ENCODE assay signal across 8 cellular contexts in genomic region chr22:28741758-28742561, GRCh38. TPM values are rescaled to one million over a fixed set of nuclear protein-coding genes. Genes with fewer than 3 reads are reported as not detected.
A peak's percentile ranks its signal among the peaks of the same experiment; 100 is the strongest.
DNase-seq lines count a peak whose midpoint lies in the region; ATAC-seq, FAIRE-seq and TF ChIP-seq lines count a peak whose summit lies in the region.

CHEK2 (minus strand) TSS chr22:28741820; CDS start chr22:28734721, 7,099 bp downstream.
A gene with protein sequence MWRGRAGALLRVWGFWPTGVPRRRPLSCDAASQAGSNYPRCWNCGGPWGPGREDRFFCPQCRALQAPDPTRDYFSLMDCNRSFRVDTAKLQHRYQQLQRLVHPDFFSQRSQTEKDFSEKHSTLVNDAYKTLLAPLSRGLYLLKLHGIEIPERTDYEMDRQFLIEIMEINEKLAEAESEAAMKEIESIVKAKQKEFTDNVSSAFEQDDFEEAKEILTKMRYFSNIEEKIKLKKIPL (plus strand): TSS chr22:28742039. CDS start chr22:28742096, 57 bp downstream.

- H3K23me2 ChIP-seq in H1 (ENCODE audit: low read depth, low read length), result peaks cover 4% of the 10 kb centered on the region; the same call in 1 of the 2 replicates

- peak within 1 kb of the TSS; percentile 71; the same call in 1 of the 2 replicates for H3K18ac ChIP-seq in H1 (ENCODE audit: extremely low read depth, low read length)

- peak; percentile 85 for FAIRE-seq in H1 (lab: Jason Lieb, UNC)

- peak within 1 kb of the TSS; percentile 61 for H3K27ac ChIP-seq in H1 (ENCODE audit: low read depth, low read length)

- peaks cover 0 to 9% of the 10 kb centered on the region in 2 experiments for H4K20me1 ChIP-seq in H1 (replicated peaks in 1 of 2; ENCODE audit: control insufficient read depth in 1 of 2, insufficient read depth in 2 of 2, low read length in 2 of 2)

- peaks cover 50% of the 10 kb centered on the region for H3K4me1 Mint-ChIP-seq in activated CD8-positive, alpha-beta memory T cell treated with anti-CD3 and anti-CD28 coated beads, Interleukin-2, amount 10 ng/mL, durations not matched to agents 7 days and 5 days
- peaks cover 16% of the 10 kb centered on the region for H3K4me1 Mint-ChIP-seq in memory B cell

- peak within 1 kb of the TSS in 3 of 4 experiments; percentile 68 to 83 (median 72); a peak in 6 of 7 replicates for H3K9ac ChIP-seq in H1 (replicated peaks in 1 of 4; ENCODE audit: extremely low read depth in 1 of 4, low read depth in 3 of 4, low read length in 3 of 4)

- peak; percentile 17 to 37 (median 24); a peak in 3 of 4 replicates for TF ChIP-seq CTCF in H1 (IDR thresholded peaks at IDR 0.05; ENCODE audit: control extremely low read depth in 1 of 3, insufficient read depth in 1 of 3, low read depth in 1 of 3, low read length in 3 of 3)

- H2BK15ac ChIP-seq in H1 (ENCODE audit: low read length), result no peak within 1 kb of the TSS

- no peak within 1 kb of the TSS; the same call in 1 of the 2 replicates for H2AK5ac ChIP-seq in H1 (ENCODE audit: low read depth, low read length)

- peak within 1 kb of the TSS; percentile 81 for H4K5ac ChIP-seq in H1 (ENCODE audit: insufficient read length, low read depth, low read length)

- no peak; a peak in 1 of 3 replicates for TF ChIP-seq EP300 in H1 (IDR thresholded peaks at IDR 0.05; ENCODE audit: borderline replicate concordance in 1 of 2, low read depth in 2 of 2, low read length in 2 of 2)

- peak within 1 kb of the TSS; percentile 74 to 83 for H3K4me2 ChIP-seq in H1 (ENCODE audit: insufficient read depth in 1 of 2, low read depth in 2 of 2, low read length in 2 of 2)

- DNase-seq in COLO829 (ENCODE audit: low spot score) (peak; percentile 98), HT1080 (ENCODE audit: low read depth) (peak; percentile 99), NOMO-1 treated with DMSO at 0.1 percent for 48 hours (lab: John Stamatoyannopoulos, UW; ENCODE audit: unreplicated experiment) (peak; percentile 99), H1 (ENCODE audit: low read depth in 1 of 2, low spot score in 2 of 2) (peak; percentile 92 to 98), memory B cell (ENCODE audit: low spot score in 2 of 2) (peak; percentile 86 to 97)
- DNase-seq in activated CD8-positive, alpha-beta memory T cell treated with anti-CD3 and anti-CD28 coated beads, Interleukin-2, amount 10 ng/mL, durations not matched to agents 7 days and 5 days, result peak; percentile 100
- DNase-seq in stimulated activated CD8-positive, alpha-beta memory T cell treated with anti-CD3 and anti-CD28 coated beads, Interleukin-12 subunit alpha, Interleukin-12 subunit beta, amount 100 ng/mL, for 24 hours (ENCODE audit: extremely low read depth), result peak; percentile 97

- peak within 1 kb of the TSS; percentile 99 for H4K91ac ChIP-seq in H1 (replicated peaks; ENCODE audit: insufficient read length, low read length)

- no peak within 1 kb of the TSS for H3K23ac ChIP-seq in H1 (ENCODE audit: insufficient read length)

- peak within 1 kb of the TSS; percentile 90 for H3K27ac Mint-ChIP-seq in activated CD8-positive, alpha-beta memory T cell treated with anti-CD3 and anti-CD28 coated beads, Interleukin-2, amount 10 ng/mL, durations not matched to agents 7 days and 5 days
- peak within 1 kb of the TSS; percentile 85 for H3K27ac Mint-ChIP-seq in memory B cell

- TF ChIP-seq POLR2A in H1 (IDR thresholded peaks at IDR 0.05; ENCODE audit: control extremely low read depth in 1 of 2, low read depth in 2 of 2, low read length in 2 of 2), result peak; percentile 65 to 66; a peak in 2 of 3 replicates

- ATAC-seq in GM21360 (IDR thresholded peaks at IDR 0.05; ENCODE audit: unreplicated experiment) (peak; percentile 93), memory B cell (ENCODE audit: low read depth) (peak; percentile 93)
- peak; percentile 92 for ATAC-seq in activated CD8-positive, alpha-beta memory T cell treated with anti-CD3 and anti-CD28 coated beads, Interleukin-2, amount 10 ng/mL, durations not matched to agents 7 days and 5 days

- POLR2A ChIA-PET in H1 (lab: Charles Lee; ENCODE audit: partially characterized antibody), result interaction anchor here (0.6 to 3.7 kb wide), 12 partner anchors 8 to 330 kb away, joined by 3 to 15 read pairs (median 3); no protein-coding TSS in a partner anchor

- peak within 1 kb of the TSS; percentile 47 for H2AFZ ChIP-seq in H1 (ENCODE audit: low read length)

- no peak within 1 kb of the TSS for H3K14ac ChIP-seq in H1 (ENCODE audit: insufficient read length)

- H3K4me1 ChIP-seq in H1 (replicated peaks in 1 of 4; ENCODE audit: control insufficient read depth in 3 of 4, insufficient read depth in 4 of 4, low read length in 3 of 4), result peaks cover 0 to 7% (median 3%) of the 10 kb centered on the region in 4 experiments; a peak in 3 of 7 replicates

- H2BK120ac ChIP-seq in H1 (replicated peaks; ENCODE audit: low read depth, low read length), result peak within 1 kb of the TSS; percentile 63

- peak within 1 kb of the TSS; percentile 91 to 98 (median 92) for H3K4me3 ChIP-seq in H1 (ENCODE audit: extremely low read depth in 1 of 4, insufficient read depth in 2 of 4, low read depth in 3 of 4, low read length in 4 of 4)

- H3K36me3 Mint-ChIP-seq in activated CD8-positive, alpha-beta memory T cell treated with anti-CD3 and anti-CD28 coated beads, Interleukin-2, amount 10 ng/mL, durations not matched to agents 7 days and 5 days, result peaks cover 39% of the 10 kb centered on the region
- H3K36me3 Mint-ChIP-seq in memory B cell, result peaks cover 6% of the 10 kb centered on the region

- no peaks in the 10 kb centered on the region for H3K9me3 ChIP-seq in H1 (ENCODE audit: insufficient read depth in 2 of 2, low read depth in 1 of 2, low read length in 1 of 2)

- H2BK20ac ChIP-seq in H1 (ENCODE audit: low read length), result no peak within 1 kb of the TSS

- H3K79me2 ChIP-seq in H1 (ENCODE audit: control insufficient read depth in 1 of 2, insufficient read depth in 2 of 2, low read length in 2 of 2), result peaks cover 0 to 56% of the 10 kb centered on the region in 2 experiments; a peak in 3 of 4 replicates

- no peak for TF ChIP-seq RAD21 in H1 (IDR thresholded peaks at IDR 0.05 in 1 of 2, conservative IDR thresholded peaks at IDR 0.05 in 1 of 2; ENCODE audit: low read depth in 2 of 2, low read length in 2 of 2)

- no peaks in the 10 kb centered on the region for H3K27me3 ChIP-seq in H1 (replicated peaks in 1 of 4; ENCODE audit: control insufficient read depth in 3 of 4, extremely low read depth in 1 of 4, insufficient read depth in 3 of 4, low read length in 3 of 4)

- peak within 1 kb of the TSS; percentile 97 for H4K8ac ChIP-seq in H1 (ENCODE audit: extremely low read depth, insufficient read depth, low read length)

- H3K4me3 Mint-ChIP-seq in activated CD8-positive, alpha-beta memory T cell treated with anti-CD3 and anti-CD28 coated beads, Interleukin-2, amount 10 ng/mL, durations not matched to agents 7 days and 5 days, result peak within 1 kb of the TSS; percentile 85
- peak within 1 kb of the TSS; percentile 87 for H3K4me3 Mint-ChIP-seq in memory B cell

- H3K36me3 ChIP-seq in H1 (ENCODE audit: control insufficient read depth in 2 of 4, insufficient read depth in 4 of 4, low read length in 3 of 4), result peaks cover 11 to 32% (median 16%) of the 10 kb centered on the region in 4 experiments

- H3K79me1 ChIP-seq in H1 (ENCODE audit: low read depth, low read length), result peaks cover 2% of the 10 kb centered on the region

- CTCF ChIA-PET in activated CD8-positive, alpha-beta memory T cell treated with anti-CD3 and anti-CD28 coated beads, Interleukin-2, amount 10 ng/mL, durations not matched to agents 7 days and 5 days (lab: Charles Lee), result interaction anchor here (0.8 to 1.8 kb wide), 4 partner anchors 27 to 412 kb away, joined by 3 to 10 read pairs (median 4); partner anchors contain the start of gene CCDC117
- CTCF ChIA-PET in H1 (lab: Charles Lee; ENCODE audit: partially characterized antibody), result interaction anchor here (0.6 to 1.5 kb wide), 3 partner anchors 34 to 443 kb away, joined by 3 to 5 read pairs (median 3); no protein-coding TSS in a partner anchor

- no peaks in the 10 kb centered on the region for H3K9me3 Mint-ChIP-seq in activated CD8-positive, alpha-beta memory T cell treated with anti-CD3 and anti-CD28 coated beads, Interleukin-2, amount 10 ng/mL, durations not matched to agents 7 days and 5 days (ENCODE audit: low read depth)
- H3K9me3 Mint-ChIP-seq in memory B cell, result no peaks in the 10 kb centered on the region

- no peaks in the 10 kb centered on the region for H3K27me3 Mint-ChIP-seq in activated CD8-positive, alpha-beta memory T cell treated with anti-CD3 and anti-CD28 coated beads, Interleukin-2, amount 10 ng/mL, durations not matched to agents 7 days and 5 days
- H3K27me3 Mint-ChIP-seq in memory B cell, result no peaks in the 10 kb centered on the region

- WGBS in H1 (ENCODE audit: extremely low coverage in 1 of 2, insufficient coverage in 1 of 2, insufficient read length in 1 of 2, insufficient replicate concordance in 2 of 2, low coverage in 1 of 2, low lambda C conversion rate in 2 of 2, missing lambda C conversion rate in 1 of 2), 2 experiments, result 1% methylated on average over 41 of the region's 56 CpGs; no CpG with 5 or more reads in 1 of the 2 experiments

- peak within 1 kb of the TSS; percentile 96 for H3K56ac ChIP-seq in H1 (replicated peaks; ENCODE audit: insufficient read length, low read depth, low read length)

- H2BK5ac ChIP-seq in H1 (ENCODE audit: low read depth, low read length), result peak within 1 kb of the TSS; percentile 87

- peak within 1 kb of the TSS; percentile 63 for H3K4ac ChIP-seq in H1 (replicated peaks; ENCODE audit: insufficient read length, low read depth, low read length)

- H2BK12ac ChIP-seq in H1 (ENCODE audit: low read depth, low read length), result 0 out of 2 replicates have a peak within 1 kb of the TSS, but pooled peaks have one; percentile 50

RNA-seq across cellular contexts. Expression of gene CHEK2, which starts in this region (rescaled TPM):
- total RNA-seq in HT1080 (2014; rRNA removed; shearing (Covaris generic)), result 19.9 and 20.0 TPM in 2 replicates
- 24.3 and 25.6 TPM in 2 replicates for polyA plus RNA-seq in HT1080 (2015; cell fraction: cytosol; rRNA removed)
- polyA plus RNA-seq in HT1080 (2015; cell fraction: nucleus; rRNA removed), result 35.7 and 37.9 TPM in 2 replicates
- total RNA-seq in activated CD8-positive, alpha-beta memory T cell treated with anti-CD3 and anti-CD28 coated beads, Interleukin-2, amount 10 ng/mL, durations not matched to agents 7 days and 5 days, result 10 to 100 TPM; 31.6 to 49.0 TPM
- 73.8 and 74.9 TPM in 2 replicates for total RNA-seq in H1 (2021; fragmentation: NEBNext Ultra II Directional; extraction: Animal tissue kit (Norgen Biotek cat#: 25700))
- polyA plus RNA-seq in H1 (2011; rRNA removed), result 89.5 and 109 TPM in 2 replicates
- polyA plus RNA-seq in H1 (2011; cell fraction: cytosol; rRNA removed), result 104 TPM
- 41.4 TPM for polyA plus RNA-seq in H1 (2011; cell fraction: nucleus; rRNA removed)
- 55.1 to 84.8 TPM (median 62.8 TPM) in 4 replicates for polyA plus RNA-seq in H1 (2012, experiment 1 of 2)
- polyA plus RNA-seq in H1 (2012, experiment 2 of 2), result 52.9 TPM
- 58.8 TPM for polyA plus RNA-seq in H1 (2013, experiment 1 of 2)
- polyA plus RNA-seq in H1 (2013, experiment 2 of 2), result 56.1 TPM
- 56.5 and 69.5 TPM in 2 replicates for polyA minus RNA-seq in H1 (2011; rRNA and poly(A)+ RNA removed)
- 63.6 TPM for polyA minus RNA-seq in H1 (2011; cell fraction: cytosol; rRNA and poly(A)+ RNA removed)
- 41.2 TPM for polyA minus RNA-seq in H1 (2011; cell fraction: nucleus; rRNA and poly(A)+ RNA removed)

RNA-seq across cellular contexts. Expression of the second gene that starts in this region (rescaled TPM):
- 24.5 and 33.7 TPM in 2 replicates for total RNA-seq in HT1080 (2014; rRNA removed; shearing (Covaris generic))
- 20.1 and 20.8 TPM in 2 replicates for polyA plus RNA-seq in HT1080 (2015; cell fraction: cytosol; rRNA removed)
- 4.7 and 8.3 TPM in 2 replicates for polyA plus RNA-seq in HT1080 (2015; cell fraction: nucleus; rRNA removed)
- total RNA-seq in activated CD8-positive, alpha-beta memory T cell treated with anti-CD3 and anti-CD28 coated beads, Interleukin-2, amount 10 ng/mL, durations not matched to agents 7 days and 5 days, result 10 to 100 TPM; 17.6 to 19.2 TPM
- total RNA-seq in H1 (2021; fragmentation: NEBNext Ultra II Directional; extraction: Animal tissue kit (Norgen Biotek cat#: 25700)), result 15.4 and 16.6 TPM in 2 replicates
- polyA plus RNA-seq in H1 (2011; rRNA removed), result 14.7 and 16.1 TPM in 2 replicates
- 16.7 TPM for polyA plus RNA-seq in H1 (2011; cell fraction: cytosol; rRNA removed)
- polyA plus RNA-seq in H1 (2011; cell fraction: nucleus; rRNA removed), result 8.7 TPM
- 14.1 to 21.6 TPM (median 18.6 TPM) in 4 replicates for polyA plus RNA-seq in H1 (2012, experiment 1 of 2)
- polyA plus RNA-seq in H1 (2012, experiment 2 of 2), result 11.8 TPM
- polyA plus RNA-seq in H1 (2013, experiment 1 of 2), result 16.3 TPM
- 15.3 TPM for polyA plus RNA-seq in H1 (2013, experiment 2 of 2)
- polyA minus RNA-seq in H1 (2011; rRNA and poly(A)+ RNA removed), result 4.6 and 6.5 TPM in 2 replicates
- 2.5 TPM for polyA minus RNA-seq in H1 (2011; cell fraction: cytosol; rRNA and poly(A)+ RNA removed)
- polyA minus RNA-seq in H1 (2011; cell fraction: nucleus; rRNA and poly(A)+ RNA removed), result 10.3 TPM

Comparison
In these comparisons a context has a peak if more than half of its experiments do, and no peak if none do; other contexts are left out.
1. Peak in every context shown above with its lines: DNase-seq, ATAC-seq, H3K4me3 ChIP-seq and H3K27ac ChIP-seq.